Comparison of ENCODE assay signal across 11 cellular contexts in the genomic region with DNA sequence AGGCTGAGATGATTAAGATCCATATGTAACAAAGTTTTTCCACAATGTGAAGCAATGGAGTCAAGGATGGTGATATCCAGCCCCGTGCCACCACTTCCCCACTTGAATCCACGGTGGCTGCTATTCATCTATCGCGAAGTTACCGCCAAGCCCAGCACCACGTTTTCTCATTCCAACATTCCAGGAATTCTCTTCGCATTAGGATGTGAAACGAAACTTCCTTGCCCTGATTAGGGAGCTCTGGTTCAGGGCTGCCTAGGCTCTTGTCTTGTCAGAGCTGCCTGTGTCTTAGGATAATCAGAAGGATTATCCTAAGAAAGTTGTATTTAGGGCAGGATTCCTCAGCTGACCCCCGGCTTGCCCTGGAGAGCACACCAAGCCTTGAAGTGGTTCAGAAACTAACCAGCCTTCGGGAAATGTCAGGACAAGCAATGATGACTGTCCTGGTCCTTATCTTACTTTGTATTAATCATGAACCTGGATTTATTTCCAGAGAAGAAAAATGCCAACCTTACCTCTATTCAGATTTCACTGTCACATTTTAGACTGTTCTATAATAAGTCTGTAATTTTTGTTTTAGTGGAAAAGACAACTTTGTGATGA.
DNase-seq lines count a peak whose midpoint lies in the region; ATAC-seq and TF ChIP-seq lines count a peak whose summit lies in the region.
"Had no signal": no experiment of that assay in that cellular context is flagged by ENCODE, and none has a peak within 500 bp of the region (broad histone marks: within the 10 kb centered on the region; RNA-seq: fewer than 3 reads in every experiment).

No MANE protein-coding gene starts in this region.

- H3K27ac ChIP-seq in left lung = no peak overlapping the region
- no peak overlapping the region for H3K27ac ChIP-seq in A673 (ENCODE audit: low read depth, low read length, poor library complexity, severe bottlenecking)

- in situ Hi-C loops in ACHN (cut with HindIII; ENCODE audit: low pct_ligation_motif_present, low pct_unique_long_range_greater_than_20kb, low sequenced_read_pairs) = no loop called here

- H3K27me3 ChIP-seq in left lung (no peaks in the 10 kb centered on the region), A673 (replicated peaks; ENCODE audit: insufficient read depth, low read depth, low read length, poor library complexity) (no peaks in the 10 kb centered on the region)

- BruUV-seq in A673 (replicated peaks; lab: Mats Ljungman, UMichigan) = no TSS peak

- no peaks in the 10 kb centered on the region for H3K36me3 ChIP-seq in left lung
- H3K36me3 ChIP-seq in A673 (ENCODE audit: insufficient read depth, low read length, poor library complexity, severe bottlenecking) = no peaks in the 10 kb centered on the region

- TF ChIP-seq POLR2A in erythroblast (IDR thresholded peaks at IDR 0.05; ENCODE audit: low read length) = no peak

- CTCF ChIA-PET in A673 (lab: Charles Lee) = no interaction called here

- peak; percentile 79 for DNase-seq in ACHN
- peak; percentile 56 for DNase-seq in NCI-H460 (ENCODE audit: extremely low read depth, low read depth)
- peak; percentile 61 for DNase-seq in epithelial cell of esophagus (ENCODE audit: low read depth)
- DNase-seq in left lung = no peak
- no peak for DNase-seq in A673 (ENCODE audit: low spot score)
- no peak for DNase-seq in GDM1 (lab: John Stamatoyannopoulos, UW)
- no peak for DNase-seq in erythroblast (lab: John Stamatoyannopoulos, UW)
- DNase-seq in SW 1271 (lab: John Stamatoyannopoulos, UW) = no peak
- DNase-seq: cortex of kidney; naive thymus-derived CD4-positive, alpha-beta T cell; NCI-H748 treated with DMSO at 0.1 percent for 48 hours had no signal

- TF ChIP-seq CTCF in epithelial cell of esophagus (IDR thresholded peaks at IDR 0.05; ENCODE audit: insufficient read depth, low read depth, low read length, missing control alignments) = no peak
- no peak for TF ChIP-seq CTCF in left lung (IDR thresholded peaks at IDR 0.05)
- no peak for TF ChIP-seq CTCF in A673 (conservative IDR thresholded peaks at IDR 0.05; ENCODE audit: low read depth, low read length)

- ATAC-seq in left lung = peak; percentile 29
- ATAC-seq: naive thymus-derived CD4-positive, alpha-beta T cell had no signal

- H3K4me1 ChIP-seq in left lung (peaks cover 0 to 10% of the 10 kb centered on the region in 2 donors), A673 (ENCODE audit: insufficient read depth, low read length, poor library complexity, severe bottlenecking) (no peaks in the 10 kb centered on the region)

- H3K9me3 ChIP-seq in left lung (no peaks in the 10 kb centered on the region), A673 (ENCODE audit: low read depth, low read length, poor library complexity, severe bottlenecking) (no peaks in the 10 kb centered on the region)

- POLR2A ChIA-PET in A673 (lab: Charles Lee; ENCODE audit: low non-redundant PET) = no interaction called here

- H3K4me3 ChIP-seq in epithelial cell of esophagus (ENCODE audit: low read length) (no peak overlapping the region), left lung (no peak overlapping the region), A673 (ENCODE audit: low read depth, low read length, poor library complexity, severe bottlenecking) (no peak overlapping the region)

- intact Hi-C loops in left lung (cut with DNase I) = no loop called here
- intact Hi-C loops in A673 (cut with micrococcal nuclease; ENCODE audit: unreplicated experiment) = no loop called here

Comparison
In these comparisons a context has a peak if more than half of its experiments do, and no peak if none do; other contexts are left out.
1. DNase-seq: peak in ACHN (single experiment), NCI-H460 (single experiment) and epithelial cell of esophagus (single experiment); none in left lung (0 of 2), A673 (single experiment), GDM1 (single experiment), erythroblast (0 of 2) and SW 1271 (0 of 2).